In genomic region chr12:53696285-53696654, GRCh38 we compare ENCODE assay signal across 9 cellular contexts. TPM values are rescaled to one million over a fixed set of nuclear protein-coding genes. Genes with fewer than 3 reads are reported as not detected.
A peak's percentile ranks its signal among the peaks of the same experiment; 100 is the strongest.
DNase-seq lines count a peak whose midpoint lies in the region; ATAC-seq, FAIRE-seq and TF ChIP-seq lines count a peak whose summit lies in the region.
"Had no signal": no experiment of that assay in that cellular context is flagged by ENCODE, and none has a peak within 500 bp of the region (broad histone marks: within the 10 kb centered on the region; RNA-seq: fewer than 3 reads in every experiment).

No MANE protein-coding gene starts in this region.

- dilution Hi-C loops in endothelial cell of umbilical vein (cut with MboI; ENCODE audit: extremely low pct_ligation_motif_present, low sequenced_read_pairs) = no loop called here

- no peak overlapping the region for H3K27ac Mint-ChIP-seq in activated CD8-positive, alpha-beta T cell treated with anti-CD3 and anti-CD28 coated beads for 36 hours

- H3K27ac ChIP-seq in DND-41 (ENCODE audit: low read length) (no peak overlapping the region), endothelial cell of umbilical vein (ENCODE audit: insufficient read depth, low read depth, low read length) (no peak overlapping the region), lower lobe of right lung (no peak overlapping the region), thoracic aorta (no peak overlapping the region)

- CTCF ChIA-PET in endothelial cell of umbilical vein (lab: Charles Lee) = interaction anchor here (1.6 to 20.3 kb wide), 2 partner anchors 32 to 47 kb away, joined by 4 to 719 read pairs; partner anchors contain the start of gene CALCOCO1
- CTCF ChIA-PET in activated CD8-positive, alpha-beta T cell treated with anti-CD3 and anti-CD28 coated beads for 36 hours (lab: Charles Lee) = interaction anchor here (18.9 kb wide), 1 partner anchor 47 kb away, joined by 361 read pairs; no protein-coding TSS in a partner anchor

- H3K4me3 Mint-ChIP-seq in activated CD8-positive, alpha-beta T cell treated with anti-CD3 and anti-CD28 coated beads for 36 hours = no peak overlapping the region

- H3K79me2 ChIP-seq in DND-41 (ENCODE audit: insufficient read depth, low read length) (no peaks in the 10 kb centered on the region), endothelial cell of umbilical vein (ENCODE audit: control insufficient read depth, insufficient read depth, low read length) (no peaks in the 10 kb centered on the region)

- peaks cover 54% of the 10 kb centered on the region for H3K27me3 ChIP-seq in DND-41 (ENCODE audit: insufficient read depth, low read length, poor library complexity)
- peaks cover 33 to 59% of the 10 kb centered on the region in 2 experiments for H3K27me3 ChIP-seq in endothelial cell of umbilical vein (ENCODE audit: control insufficient read depth in 2 of 2, insufficient read depth in 2 of 2, low read length in 2 of 2)
- H3K27me3 ChIP-seq in lower lobe of right lung (ENCODE audit: low read depth) = peaks cover 77% of the 10 kb centered on the region
- H3K27me3 ChIP-seq in thoracic aorta (replicated peaks; ENCODE audit: insufficient read depth) = peaks cover 10% of the 10 kb centered on the region

- no peaks in the 10 kb centered on the region for H4K20me1 ChIP-seq in DND-41 (ENCODE audit: insufficient read depth, low read length)
- no peaks in the 10 kb centered on the region for H4K20me1 ChIP-seq in endothelial cell of umbilical vein (replicated peaks; ENCODE audit: control insufficient read depth, extremely low read depth, insufficient read depth, low read length)

- no peak for TF ChIP-seq POLR2A in endothelial cell of umbilical vein (IDR thresholded peaks at IDR 0.05; ENCODE audit: low read depth, low read length)

- in situ Hi-C loops in KBM-7 (cut with MboI; ENCODE audit: low pct_unique_long_range_greater_than_20kb, low sequenced_read_pairs) = no loop called here

- no peaks in the 10 kb centered on the region for H3K9me3 ChIP-seq in DND-41 (ENCODE audit: insufficient read depth, low read length, severe bottlenecking)
- H3K9me3 ChIP-seq in endothelial cell of umbilical vein (replicated peaks; ENCODE audit: control insufficient read depth, insufficient read depth, low read length) = no peaks in the 10 kb centered on the region
- H3K9me3 ChIP-seq in lower lobe of right lung = no peaks in the 10 kb centered on the region
- no peaks in the 10 kb centered on the region for H3K9me3 ChIP-seq in thoracic aorta

- H3K4me3 ChIP-seq in DND-41 (ENCODE audit: low read depth in 1 of 2, low read length in 2 of 2) = no peak overlapping the region
- H3K4me3 ChIP-seq in endothelial cell of umbilical vein (replicated peaks in 1 of 3; ENCODE audit: insufficient read depth in 1 of 3, low read depth in 1 of 3, low read length in 3 of 3) = no peak overlapping the region
- H3K4me3 ChIP-seq in lower lobe of right lung = peak overlapping the region; percentile 43
- H3K4me3 ChIP-seq in thoracic aorta = peak overlapping the region; percentile 40

- H3K9me1 ChIP-seq in endothelial cell of umbilical vein (replicated peaks; ENCODE audit: control insufficient read depth, extremely low read depth, insufficient read depth, low read length) = no peaks in the 10 kb centered on the region

- FAIRE-seq in endothelial cell of umbilical vein (lab: Jason Lieb, UNC) = peak; percentile 96

- no peak overlapping the region for H3K4me2 ChIP-seq in DND-41 (ENCODE audit: insufficient read depth, low read length)
- H3K4me2 ChIP-seq in endothelial cell of umbilical vein (ENCODE audit: insufficient read depth, low read length) = peak overlapping the region; percentile 6

- H3K36me3 ChIP-seq in DND-41 (ENCODE audit: insufficient read depth, low read length) = no peaks in the 10 kb centered on the region
- H3K36me3 ChIP-seq in endothelial cell of umbilical vein (ENCODE audit: control insufficient read depth in 2 of 2, extremely low read depth in 1 of 2, insufficient read depth in 2 of 2, low read length in 2 of 2) = no peaks in the 10 kb centered on the region
- H3K36me3 ChIP-seq in lower lobe of right lung = no peaks in the 10 kb centered on the region
- no peaks in the 10 kb centered on the region for H3K36me3 ChIP-seq in thoracic aorta

- H3K27me3 Mint-ChIP-seq in activated CD8-positive, alpha-beta T cell treated with anti-CD3 and anti-CD28 coated beads for 36 hours = peaks cover 75% of the 10 kb centered on the region

- TF ChIP-seq CTCF in DND-41 (IDR thresholded peaks at IDR 0.05; ENCODE audit: borderline replicate concordance, extremely low read depth, low read length, poor library complexity, severe bottlenecking) (no peak), endothelial cell of umbilical vein (IDR thresholded peaks at IDR 0.05; ENCODE audit: extremely low read depth in 1 of 2, insufficient read depth in 1 of 2, low read depth in 1 of 2, low read length in 2 of 2) (no peak), lower lobe of right lung (IDR thresholded peaks at IDR 0.05) (no peak), thoracic aorta (IDR thresholded peaks at IDR 0.05) (no peak)
- TF ChIP-seq CTCF in activated CD8-positive, alpha-beta T cell treated with anti-CD3 and anti-CD28 coated beads for 36 hours (IDR thresholded peaks at IDR 0.05) = no peak

- peaks cover 27% of the 10 kb centered on the region for H3K4me1 Mint-ChIP-seq in activated CD8-positive, alpha-beta T cell treated with anti-CD3 and anti-CD28 coated beads for 36 hours (ENCODE audit: low read depth)

- H3K9ac ChIP-seq in DND-41 (ENCODE audit: low read depth, low read length) = no peak overlapping the region
- no peak overlapping the region for H3K9ac ChIP-seq in endothelial cell of umbilical vein (replicated peaks; ENCODE audit: extremely low read depth, insufficient read depth, low read length)

- no peaks in the 10 kb centered on the region for H3K4me1 ChIP-seq in DND-41 (ENCODE audit: insufficient read depth, low read length)
- peaks cover 8% of the 10 kb centered on the region for H3K4me1 ChIP-seq in endothelial cell of umbilical vein (ENCODE audit: control insufficient read depth, extremely low read depth, insufficient read depth, low read length)
- peaks cover 31% of the 10 kb centered on the region for H3K4me1 ChIP-seq in lower lobe of right lung
- peaks cover 0 to 14% of the 10 kb centered on the region in 2 donors for H3K4me1 ChIP-seq in thoracic aorta (ENCODE audit: control insufficient read depth in 1 of 2, low read depth in 2 of 2)

- POLR2A ChIA-PET in endothelial cell of umbilical vein (lab: Charles Lee) = interaction anchor here (0.7 kb wide), 1 partner anchor 19 kb away, joined by 3 read pairs; no protein-coding TSS in a partner anchor
- POLR2A ChIA-PET in activated CD8-positive, alpha-beta T cell treated with anti-CD3 and anti-CD28 coated beads for 36 hours (lab: Charles Lee) = no interaction called here

- intact Hi-C loops in endothelial cell of umbilical vein (cut with micrococcal nuclease) = loop anchor here (1.0 kb wide), 1 partner anchor 20 kb away; the partner anchor contains the start of gene ATP5MC2
- intact Hi-C loops in lower lobe of right lung (cut with DNase I) = no loop called here
- intact Hi-C loops in activated CD8-positive, alpha-beta T cell treated with anti-CD3 and anti-CD28 coated beads for 36 hours (cut with micrococcal nuclease) = no loop called here

- DNase-seq in DND-41 = no peak
- DNase-seq in KBM-7 = peak; percentile 60
- DNase-seq in RPMI8226 = peak; percentile 22
- DNase-seq in endothelial cell of umbilical vein (ENCODE audit: low read depth, low spot score) = peak; percentile 89
- DNase-seq in lower lobe of right lung = peak; percentile 57
- DNase-seq in thoracic aorta (ENCODE audit: low spot score) = no peak
- DNase-seq in activated T-cell treated with anti-CD3 and anti-CD28 coated beads for 4 hours = no peak
- DNase-seq in activated CD8-positive, alpha-beta T cell treated with anti-CD3 and anti-CD28 coated beads for 36 hours = no peak
- DNase-seq: T-cell had no signal

- H3K9me3 Mint-ChIP-seq in activated CD8-positive, alpha-beta T cell treated with anti-CD3 and anti-CD28 coated beads for 36 hours = no peaks in the 10 kb centered on the region
- H3K9me3 Mint-ChIP-seq: T-cell had no signal

- no peak overlapping the region for H2AFZ ChIP-seq in DND-41 (ENCODE audit: low read depth, low read length)
- H2AFZ ChIP-seq in endothelial cell of umbilical vein (ENCODE audit: low read depth, low read length) = peak overlapping the region; percentile 28

- no peaks in the 10 kb centered on the region for H3K36me3 Mint-ChIP-seq in activated CD8-positive, alpha-beta T cell treated with anti-CD3 and anti-CD28 coated beads for 36 hours (ENCODE audit: low read depth)
- H3K36me3 Mint-ChIP-seq: T-cell had no signal

- no TSS peak for BruUV-seq in endothelial cell of umbilical vein (replicated peaks; lab: Mats Ljungman, UMichigan)

- ATAC-seq in DND-41 (ENCODE audit: insufficient read depth, low read depth) = peak; percentile 53; the same call in 2 of the 3 replicates
- peak; percentile 90 to 95 for ATAC-seq in lower lobe of right lung
- ATAC-seq in thoracic aorta (ENCODE audit: insufficient number of reproducible peaks, low FRiP score, low read depth) = no peak
- no peak for ATAC-seq in activated CD8-positive, alpha-beta T cell treated with anti-CD3 and anti-CD28 coated beads for 36 hours

RNA-seq across cellular contexts. Expression of gene ATP5MC2, which starts 20.4 kb away (rescaled TPM):
- 375 and 402 TPM in 2 replicates for total RNA-seq in endothelial cell of umbilical vein
- polyA plus RNA-seq in endothelial cell of umbilical vein = 820 and 971 TPM in 2 replicates
- 532 and 616 TPM in 2 replicates for polyA plus RNA-seq in endothelial cell of umbilical vein (2011; cell fraction: cytosol; rRNA removed)
- 178 and 218 TPM in 2 replicates for polyA plus RNA-seq in endothelial cell of umbilical vein (2011; cell fraction: nucleus; rRNA removed)
- 505 and 689 TPM in 2 replicates for polyA plus RNA-seq in endothelial cell of umbilical vein (2012)
- polyA minus RNA-seq in endothelial cell of umbilical vein = 1,130 and 1,205 TPM in 2 replicates
- 471 TPM for polyA minus RNA-seq in endothelial cell of umbilical vein (2011; cell fraction: cytosol; rRNA and poly(A)+ RNA removed)
- polyA minus RNA-seq in endothelial cell of umbilical vein (2011; cell fraction: nucleus; rRNA and poly(A)+ RNA removed) = 100 and 119 TPM in 2 replicates
- 264 TPM for total RNA-seq in lower lobe of right lung
- total RNA-seq in thoracic aorta = 100 to 1,000 TPM; 168 to 175 TPM
- total RNA-seq in activated CD8-positive, alpha-beta T cell treated with anti-CD3 and anti-CD28 coated beads for 36 hours = 100 to 1,000 TPM; 365 to 378 TPM

RNA-seq across cellular contexts. Expression of gene CALCOCO1, which starts 31.0 kb away (rescaled TPM):
- total RNA-seq in endothelial cell of umbilical vein (61.8 and 70.9 TPM in 2 replicates), lower lobe of right lung (212 TPM), thoracic aorta (100 to 1,000 TPM; 272 to 336 TPM)
- 135 and 146 TPM in 2 replicates for polyA plus RNA-seq in endothelial cell of umbilical vein
- 59.0 and 74.5 TPM in 2 replicates for polyA plus RNA-seq in endothelial cell of umbilical vein (2011; cell fraction: cytosol; rRNA removed)
- polyA plus RNA-seq in endothelial cell of umbilical vein (2011; cell fraction: nucleus; rRNA removed) = 435 and 521 TPM in 2 replicates
- polyA plus RNA-seq in endothelial cell of umbilical vein (2012) = 63.7 and 64.1 TPM in 2 replicates
- 102 and 136 TPM in 2 replicates for polyA minus RNA-seq in endothelial cell of umbilical vein
- 8.0 TPM for polyA minus RNA-seq in endothelial cell of umbilical vein (2011; cell fraction: cytosol; rRNA and poly(A)+ RNA removed)
- polyA minus RNA-seq in endothelial cell of umbilical vein (2011; cell fraction: nucleus; rRNA and poly(A)+ RNA removed) = 79.0 and 96.8 TPM in 2 replicates
- 10 to 100 TPM; 15.5 to 16.2 TPM for total RNA-seq in activated CD8-positive, alpha-beta T cell treated with anti-CD3 and anti-CD28 coated beads for 36 hours

RNA-seq across cellular contexts. Expression of gene CISTR, which starts 55.5 kb away (rescaled TPM):
- total RNA-seq in endothelial cell of umbilical vein = not detected in 2 replicates
- not detected in 2 replicates for polyA plus RNA-seq in endothelial cell of umbilical vein
- not detected in 2 replicates for polyA plus RNA-seq in endothelial cell of umbilical vein (2011; cell fraction: cytosol; rRNA removed)
- polyA plus RNA-seq in endothelial cell of umbilical vein (2011; cell fraction: nucleus; rRNA removed) = not detected in 2 replicates
- not detected in 2 replicates for polyA plus RNA-seq in endothelial cell of umbilical vein (2012)
- not detected in 2 replicates for polyA minus RNA-seq in endothelial cell of umbilical vein
- not detected for polyA minus RNA-seq in endothelial cell of umbilical vein (2011; cell fraction: cytosol; rRNA and poly(A)+ RNA removed)
- not detected in 2 replicates for polyA minus RNA-seq in endothelial cell of umbilical vein (2011; cell fraction: nucleus; rRNA and poly(A)+ RNA removed)
- total RNA-seq in lower lobe of right lung = not detected
- not detected for total RNA-seq in thoracic aorta
- not detected for total RNA-seq in activated CD8-positive, alpha-beta T cell treated with anti-CD3 and anti-CD28 coated beads for 36 hours
- total RNA-seq: T-cell had no signal

Comparison
In these comparisons a context has a peak if more than half of its experiments do, and no peak if none do; other contexts are left out.
1. ATAC-seq: peak in DND-41 (single experiment) and lower lobe of right lung (2 of 2); none in thoracic aorta (single experiment) and activated CD8-positive, alpha-beta T cell treated with anti-CD3 and anti-CD28 coated beads for 36 hours (single experiment).
2. DNase-seq: peak in KBM-7 (single experiment), RPMI8226 (single experiment), endothelial cell of umbilical vein (single experiment) and lower lobe of right lung (single experiment); none in DND-41 (single experiment), thoracic aorta (single experiment), activated T-cell treated with anti-CD3 and anti-CD28 coated beads for 4 hours (single experiment) and activated CD8-positive, alpha-beta T cell treated with anti-CD3 and anti-CD28 coated beads for 36 hours (single experiment).
3. H3K4me3 ChIP-seq: peak in lower lobe of right lung (single experiment) and thoracic aorta (single experiment); none in DND-41 (0 of 2) and endothelial cell of umbilical vein (0 of 3).